Comparison of ENCODE assay signal across 16 cellular contexts in the genomic region with DNA sequence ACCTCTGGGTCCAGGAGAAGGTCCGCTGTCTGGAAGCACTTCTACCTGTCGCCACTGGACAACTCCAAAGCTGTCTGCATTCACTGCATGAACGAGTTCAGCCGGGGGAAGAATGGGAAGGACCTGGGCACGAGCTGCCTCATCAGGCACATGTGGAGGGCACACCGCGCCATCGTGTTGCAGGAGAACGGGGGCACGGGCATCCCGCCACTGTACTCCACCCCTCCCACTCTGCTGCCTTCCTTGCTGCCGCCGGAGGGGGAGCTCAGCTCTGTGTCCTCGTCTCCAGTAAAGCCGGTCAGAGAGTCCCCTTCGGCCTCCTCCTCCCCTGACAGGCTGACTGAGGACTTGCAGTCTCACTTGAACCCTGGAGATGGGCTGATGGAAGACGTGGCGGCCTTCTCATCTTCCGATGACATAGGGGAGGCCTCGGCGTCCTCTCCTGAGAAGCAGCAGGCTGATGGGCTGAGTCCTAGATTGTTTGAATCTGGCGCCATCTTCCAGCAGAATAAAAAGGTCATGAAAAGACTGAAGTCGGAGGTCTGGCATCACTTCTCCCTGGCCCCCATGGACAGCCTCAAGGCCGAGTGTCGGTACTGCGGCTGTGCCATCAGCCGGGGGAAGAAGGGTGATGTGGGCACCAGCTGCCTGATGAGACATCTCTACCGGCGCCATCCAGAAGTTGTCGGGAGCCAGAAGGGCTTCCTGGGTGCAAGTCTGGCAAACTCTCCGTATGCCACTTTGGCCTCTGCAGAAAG. TPM values are rescaled to one million over a fixed set of nuclear protein-coding genes. Genes with fewer than 3 reads are reported as not detected.
DNase-seq lines count a peak whose midpoint lies in the region; ATAC-seq and TF ChIP-seq lines count a peak whose summit lies in the region.
"Had no signal": no experiment of that assay in that cellular context is flagged by ENCODE, and none has a peak within 500 bp of the region (broad histone marks: within the 10 kb centered on the region; RNA-seq: fewer than 3 reads in every experiment).

No MANE protein-coding gene starts in this region.

- H3K27ac ChIP-seq in neuronal stem cell (replicated peaks; ENCODE audit: low read length) (no peak overlapping the region), H9 (ENCODE audit: insufficient read length, low read depth, low read length) (no peak overlapping the region)
- H3K27ac ChIP-seq: GM23248 had no signal

- H3K4me2 ChIP-seq in neuronal stem cell (ENCODE audit: insufficient read depth, low read length, poor library complexity, severe bottlenecking) (no peak overlapping the region), H9 (ENCODE audit: insufficient read depth, insufficient read length, low read length) (no peak overlapping the region)

- peaks cover 2% of the 10 kb centered on the region; the same call in 1 of the 2 replicates for H3K79me2 ChIP-seq in H9 (ENCODE audit: insufficient read depth, low read length)

- H2BK5ac ChIP-seq in neuronal stem cell (ENCODE audit: low read length) (no peak overlapping the region), H9 (ENCODE audit: insufficient read length, low read length) (no peak overlapping the region)

- peak overlapping the region; percentile 17 for H3K23ac ChIP-seq in neuronal stem cell (ENCODE audit: low read depth, low read length, poor library complexity)
- H3K23ac ChIP-seq in H9 (ENCODE audit: insufficient read length, low read depth, low read length): no peak overlapping the region

- peaks cover 10 to 19% of the 10 kb centered on the region in 2 experiments for H3K9me3 Mint-ChIP-seq in H9
- H3K9me3 Mint-ChIP-seq: CD4-positive, CD25-positive, alpha-beta regulatory T cell had no signal

- H2BK12ac ChIP-seq in neuronal stem cell (ENCODE audit: low read length) (no peak overlapping the region), H9 (ENCODE audit: insufficient read length, low read depth, low read length) (no peak overlapping the region)

- H2BK15ac ChIP-seq in neuronal stem cell (ENCODE audit: low read length) (no peak overlapping the region), H9 (ENCODE audit: low read depth, low read length) (no peak overlapping the region)

- H3K36me3 ChIP-seq in neuronal stem cell (replicated peaks in 1 of 2; ENCODE audit: control insufficient read depth in 2 of 2, insufficient read depth in 2 of 2, low read length in 2 of 2): peaks cover 53 to 82% of the 10 kb centered on the region in 2 donors

- no peak overlapping the region for H3K18ac ChIP-seq in neuronal stem cell (ENCODE audit: low read length)
- no peak overlapping the region for H3K18ac ChIP-seq in H9 (ENCODE audit: insufficient read length, low read depth, low read length)

- H2AFZ ChIP-seq in neuronal stem cell (ENCODE audit: low read length): no peak overlapping the region
- H2AFZ ChIP-seq in H9 (ENCODE audit: low read length): no peak overlapping the region
- H2AFZ ChIP-seq: GM23248 had no signal

- H2AK5ac ChIP-seq in neuronal stem cell (ENCODE audit: low read depth, low read length) (no peak overlapping the region), H9 (ENCODE audit: insufficient read length, low read length) (no peak overlapping the region)

- H2BK120ac ChIP-seq in neuronal stem cell (ENCODE audit: low read depth, low read length) (no peak overlapping the region), H9 (ENCODE audit: low read depth, low read length, poor library complexity, severe bottlenecking) (no peak overlapping the region)

- H3K14ac ChIP-seq in neuronal stem cell (ENCODE audit: low read length) (no peak overlapping the region), H9 (ENCODE audit: insufficient read depth, low read length) (no peak overlapping the region)

- H3K4ac ChIP-seq in neuronal stem cell (ENCODE audit: low read length): no peak overlapping the region
- H3K4ac ChIP-seq in H9 (ENCODE audit: low read depth, low read length): no peak overlapping the region

- H4K91ac ChIP-seq in neuronal stem cell (ENCODE audit: low read depth, low read length, poor library complexity) (no peak overlapping the region), H9 (ENCODE audit: insufficient read length, low read depth, low read length) (no peak overlapping the region)

- H3K4me1 ChIP-seq in neuronal stem cell (ENCODE audit: control insufficient read depth in 2 of 2, insufficient read depth in 1 of 2, low read depth in 1 of 2, low read length in 2 of 2): no peaks in the 10 kb centered on the region
- no peaks in the 10 kb centered on the region; the same call in 1 of the 2 replicates for H3K4me1 ChIP-seq in H9 (ENCODE audit: insufficient read depth, low read length)
- H3K4me1 ChIP-seq: BE2C had no signal

- H4K20me1 ChIP-seq in H9 (ENCODE audit: control insufficient read depth, insufficient read depth, insufficient read length): peaks cover 5% of the 10 kb centered on the region

- DNase-seq in cardiac septum (ENCODE audit: low spot score): peak; percentile 61
- DNase-seq in Right ventricle myocardium inferior (ENCODE audit: missing footprints): no peak
- DNase-seq in cerebellum (ENCODE audit: low spot score): peak; percentile 34
- DNase-seq in neuronal stem cell (ENCODE audit: low spot score): no peak
- DNase-seq in H9: no peak
- DNase-seq: ACHN; BE2C; CD4-positive, CD25-positive, alpha-beta regulatory T cell; CD8-positive, alpha-beta memory T cell; COR-L47; DMS 273 treated with DMSO at 0.1 percent for 48 hours; GDM1; GM23248; HCEC 1CT had no signal

- H4K5ac ChIP-seq in H9 (ENCODE audit: insufficient read length, low read depth, low read length): no peak overlapping the region

- H3K9ac ChIP-seq in neuronal stem cell (ENCODE audit: low read depth, low read length, poor library complexity) (peak overlapping the region; percentile 12), H9 (ENCODE audit: extremely low read depth, insufficient read length, low read length) (no peak overlapping the region)
- H3K9ac ChIP-seq: GM23248 had no signal

- H3T11ph ChIP-seq in H9 (ENCODE audit: low read length): no peak overlapping the region

- H3K9me3 ChIP-seq in neuronal stem cell (replicated peaks in 1 of 2; ENCODE audit: control insufficient read depth in 2 of 2, insufficient read depth in 1 of 2, low read depth in 1 of 2, low read length in 2 of 2): peaks cover 47 to 68% of the 10 kb centered on the region in 2 donors
- no peaks in the 10 kb centered on the region for H3K9me3 ChIP-seq in H9 (ENCODE audit: control insufficient read depth, low read depth, low read length)
- H3K9me3 ChIP-seq: BE2C had no signal

- H3K27ac Mint-ChIP-seq in H9: 0 out of 7 replicates have a peak overlapping the region, but pooled peaks of 1 of the 3 experiments have one; percentile 23
- H3K27ac Mint-ChIP-seq: CD4-positive, CD25-positive, alpha-beta regulatory T cell had no signal

- no peak overlapping the region for H3K56ac ChIP-seq in H9 (ENCODE audit: insufficient read length, low read depth, low read length)

- H4K8ac ChIP-seq in neuronal stem cell (ENCODE audit: low read depth, low read length) (no peak overlapping the region), H9 (replicated peaks; ENCODE audit: insufficient read length, low read depth, low read length) (no peak overlapping the region)

- no peak overlapping the region for H3K4me3 Mint-ChIP-seq in H9
- H3K4me3 Mint-ChIP-seq: CD4-positive, CD25-positive, alpha-beta regulatory T cell; CD8-positive, alpha-beta memory T cell had no signal

- H3K27me3 ChIP-seq in neuronal stem cell (ENCODE audit: control insufficient read depth in 3 of 3, insufficient read depth in 3 of 3, low read depth in 1 of 3, low read length in 3 of 3) (peaks cover 0 to 1% (median 0%) of the 10 kb centered on the region in 3 experiments), H9 (ENCODE audit: insufficient read depth, low read length) (no peaks in the 10 kb centered on the region)
- H3K27me3 ChIP-seq: BE2C had no signal

- no peak for ATAC-seq in Right ventricle myocardium inferior
- no peak for ATAC-seq in HG02588 (IDR thresholded peaks at IDR 0.05; ENCODE audit: unreplicated experiment)
- ATAC-seq in HG03175 (IDR thresholded peaks at IDR 0.05; ENCODE audit: unreplicated experiment): no peak

- TF ChIP-seq CTCF in H9 (conservative IDR thresholded peaks at IDR 0.05): no peak

- peaks cover 8 to 9% of the 10 kb centered on the region in 2 experiments for H3K4me1 Mint-ChIP-seq in H9

- no peaks in the 10 kb centered on the region for H3K27me3 Mint-ChIP-seq in H9 (ENCODE audit: low read depth)
- H3K27me3 Mint-ChIP-seq: CD4-positive, CD25-positive, alpha-beta regulatory T cell; CD8-positive, alpha-beta memory T cell had no signal

- H3K36me3 Mint-ChIP-seq in H9 (ENCODE audit: insufficient read depth in 1 of 3, low read depth in 3 of 3): peaks cover 60 to 77% (median 71%) of the 10 kb centered on the region in 3 experiments

- no peak overlapping the region for H2BK20ac ChIP-seq in H9 (ENCODE audit: low read depth, low read length, poor library complexity, severe bottlenecking)

- WGBS in neuronal stem cell (ENCODE audit: extremely low coverage in 2 of 2, insufficient read length in 2 of 2, insufficient replicate concordance in 1 of 2), 2 donors: no CpG with 5 or more reads among the region's 31 CpGs
- no CpG with 5 or more reads among the region's 31 CpGs for WGBS in H9 (ENCODE audit: extremely low coverage, insufficient read length, low lambda C conversion rate)

- H3K4me3 ChIP-seq in neuronal stem cell (ENCODE audit: low read length in 2 of 2): peak overlapping the region in 1 of 2 donors; percentile 19
- H3K4me3 ChIP-seq: GM23248 had no signal

- intact Hi-C loops in cardiac septum (cut with DNase I): no loop called here
- intact Hi-C loops in Right ventricle myocardium inferior (cut with DNase I): no loop called here

- H3K23me2 ChIP-seq in H9 (ENCODE audit: insufficient read length, low read depth, low read length, poor library complexity, severe bottlenecking): no peaks in the 10 kb centered on the region

- peaks cover 26% of the 10 kb centered on the region for H3K79me1 ChIP-seq in neuronal stem cell (ENCODE audit: low read depth, low read length)
- no peaks in the 10 kb centered on the region for H3K79me1 ChIP-seq in H9 (ENCODE audit: insufficient read depth, low read depth, low read length, poor library complexity, severe bottlenecking)

RNA-seq across cellular contexts. Expression of a gene that starts 31.0 kb away (rescaled TPM):
- total RNA-seq in cardiac septum (6.2 TPM), Right ventricle myocardium inferior (4.8 TPM), cerebellum (23.1 TPM), H9 (2021) (22.7 and 23.0 TPM in 2 replicates)
- 22.2 TPM for polyA plus RNA-seq in neuronal stem cell (2013, experiment 1 of 2)
- 22.3 TPM for polyA plus RNA-seq in neuronal stem cell (2013, experiment 2 of 2)

RNA-seq across cellular contexts. Expression of a gene that starts 33.6 kb away (rescaled TPM):
- total RNA-seq in cardiac septum: 14.3 TPM
- total RNA-seq in Right ventricle myocardium inferior: 16.4 TPM
- 13.1 TPM for total RNA-seq in cerebellum
- polyA plus RNA-seq in neuronal stem cell (2013, experiment 1 of 2): 9.3 TPM
- 9.1 TPM for polyA plus RNA-seq in neuronal stem cell (2013, experiment 2 of 2)
- 19.2 and 20.6 TPM in 2 replicates for total RNA-seq in H9 (2021)

RNA-seq across cellular contexts. Expression of a gene that starts 33.8 kb away (rescaled TPM):
- total RNA-seq in cardiac septum (32.9 TPM), Right ventricle myocardium inferior (30.6 TPM), cerebellum (13.8 TPM), H9 (2021) (34.7 and 37.9 TPM in 2 replicates)
- 12.6 TPM for polyA plus RNA-seq in neuronal stem cell (2013, experiment 1 of 2)
- polyA plus RNA-seq in neuronal stem cell (2013, experiment 2 of 2): 12.2 TPM

RNA-seq across cellular contexts. Expression of a gene that starts 57.0 kb away (rescaled TPM):
- 18.0 TPM for total RNA-seq in cardiac septum
- total RNA-seq in Right ventricle myocardium inferior: 17.5 TPM
- 36.5 TPM for total RNA-seq in cerebellum
- 21.8 TPM for polyA plus RNA-seq in neuronal stem cell (2013, experiment 1 of 2)
- 22.7 TPM for polyA plus RNA-seq in neuronal stem cell (2013, experiment 2 of 2)
- total RNA-seq in H9 (2021): 51.3 and 53.3 TPM in 2 replicates

Comparison
In these comparisons a context has a peak if more than half of its experiments do, and no peak if none do; other contexts are left out.
1. DNase-seq: peak in cardiac septum (single experiment) and cerebellum (single experiment); none in Right ventricle myocardium inferior (single experiment), neuronal stem cell (single experiment) and H9 (single experiment).